Comparison of ENCODE assay signal across 1 cellular context in the genomic region with DNA sequence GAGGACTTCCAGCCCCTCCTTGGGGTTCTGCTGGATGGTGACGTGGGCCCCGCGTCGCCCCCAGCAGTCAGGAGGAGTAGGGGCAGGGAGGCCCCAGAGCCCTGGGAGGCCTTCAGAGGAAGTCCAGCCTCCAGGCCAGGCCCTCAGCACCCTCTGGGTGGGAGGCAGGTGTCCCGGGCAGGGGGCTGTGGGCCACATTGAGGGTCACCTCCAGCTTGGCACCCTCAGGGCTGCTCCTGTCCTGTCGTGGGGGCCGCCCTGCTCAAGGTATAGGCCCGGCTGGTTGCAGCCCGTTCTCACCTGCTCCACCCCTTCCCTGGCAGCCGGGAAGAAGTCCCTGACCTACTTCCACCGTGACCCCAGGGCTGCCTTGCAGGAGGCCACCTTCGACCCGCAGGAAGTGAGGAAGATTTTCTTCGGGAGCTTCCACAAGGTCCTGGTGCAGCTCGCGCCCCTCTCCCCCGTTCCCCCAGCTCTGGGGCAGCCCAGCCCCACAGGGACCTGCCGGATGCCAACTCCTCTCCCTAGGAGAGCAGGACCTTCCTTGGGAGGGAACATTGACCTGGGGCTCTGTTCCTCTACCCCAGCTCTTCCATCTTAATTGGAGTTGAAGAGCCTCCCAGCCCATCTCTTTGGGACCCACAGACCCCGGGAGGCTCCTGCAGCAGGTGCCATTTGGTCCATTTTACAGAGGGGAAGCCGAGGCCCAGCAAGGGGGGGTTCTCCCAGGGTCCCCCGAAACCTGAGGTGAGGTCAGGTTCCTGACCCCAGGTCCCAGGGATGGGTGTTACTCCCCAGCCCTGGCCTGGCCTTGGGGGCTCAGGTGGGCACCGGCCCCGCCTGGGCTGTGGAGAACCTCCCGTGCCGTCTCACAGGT.
TF ChIP-seq lines count a peak whose summit lies in the region.

No MANE protein-coding gene starts in this region.

TF ChIP-seq in HepG2, 621 proteins besides CTCF, POLR2A, EP300 and RAD21:
- TF ChIP-seq CREB1 (IDR thresholded peaks at IDR 0.05) (peak; percentile 41; the same call in 1 of the 2 replicates), CREB1 (CRISPR knock-in tag; IDR thresholded peaks at IDR 0.05) (no peak), ZNF543 (CRISPR knock-in tag; IDR thresholded peaks at IDR 0.05) (no peak)
